Comparison of ENCODE assay signal across 1 cellular context in genomic region chr2:230864605-230865323, GRCh38.
TF ChIP-seq lines count a peak whose summit lies in the region.

TSS of gene ITM2C (plus strand) at chr2:230864942. CDS start at chr2:230865026, 84 bp downstream.

TF ChIP-seq in HepG2, 621 proteins besides CTCF, POLR2A, EP300 and RAD21 (continued from another document and continues in another):
- TF ChIP-seq, protein P1, sequence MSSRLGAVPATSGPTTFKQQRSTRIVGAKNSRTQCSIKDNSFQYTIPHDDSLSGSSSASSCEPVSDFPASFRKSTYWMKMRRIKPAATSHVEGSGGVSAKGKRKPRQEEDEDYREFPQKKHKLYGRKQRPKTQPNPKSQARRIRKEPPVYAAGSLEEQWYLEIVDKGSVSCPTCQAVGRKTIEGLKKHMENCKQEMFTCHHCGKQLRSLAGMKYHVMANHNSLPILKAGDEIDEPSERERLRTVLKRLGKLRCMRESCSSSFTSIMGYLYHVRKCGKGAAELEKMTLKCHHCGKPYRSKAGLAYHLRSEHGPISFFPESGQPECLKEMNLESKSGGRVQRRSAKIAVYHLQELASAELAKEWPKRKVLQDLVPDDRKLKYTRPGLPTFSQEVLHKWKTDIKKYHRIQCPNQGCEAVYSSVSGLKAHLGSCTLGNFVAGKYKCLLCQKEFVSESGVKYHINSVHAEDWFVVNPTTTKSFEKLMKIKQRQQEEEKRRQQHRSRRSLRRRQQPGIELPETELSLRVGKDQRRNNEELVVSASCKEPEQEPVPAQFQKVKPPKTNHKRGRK (CRISPR knock-in tag; IDR thresholded peaks at IDR 0.05), result no peak
- no peak for TF ChIP-seq RNF2 (conservative IDR thresholded peaks at IDR 0.05; ENCODE audit: low read depth)
- peak; percentile 96 for TF ChIP-seq ASH2L (IDR thresholded peaks at IDR 0.05; ENCODE audit: insufficient read length, low read depth, low read length)
- peak; percentile 87 for TF ChIP-seq HDAC1 (CRISPR knock-in tag; IDR thresholded peaks at IDR 0.05)
- TF ChIP-seq ONECUT2 (CRISPR knock-in tag; IDR thresholded peaks at IDR 0.05), result no peak
- TF ChIP-seq, protein P2, sequence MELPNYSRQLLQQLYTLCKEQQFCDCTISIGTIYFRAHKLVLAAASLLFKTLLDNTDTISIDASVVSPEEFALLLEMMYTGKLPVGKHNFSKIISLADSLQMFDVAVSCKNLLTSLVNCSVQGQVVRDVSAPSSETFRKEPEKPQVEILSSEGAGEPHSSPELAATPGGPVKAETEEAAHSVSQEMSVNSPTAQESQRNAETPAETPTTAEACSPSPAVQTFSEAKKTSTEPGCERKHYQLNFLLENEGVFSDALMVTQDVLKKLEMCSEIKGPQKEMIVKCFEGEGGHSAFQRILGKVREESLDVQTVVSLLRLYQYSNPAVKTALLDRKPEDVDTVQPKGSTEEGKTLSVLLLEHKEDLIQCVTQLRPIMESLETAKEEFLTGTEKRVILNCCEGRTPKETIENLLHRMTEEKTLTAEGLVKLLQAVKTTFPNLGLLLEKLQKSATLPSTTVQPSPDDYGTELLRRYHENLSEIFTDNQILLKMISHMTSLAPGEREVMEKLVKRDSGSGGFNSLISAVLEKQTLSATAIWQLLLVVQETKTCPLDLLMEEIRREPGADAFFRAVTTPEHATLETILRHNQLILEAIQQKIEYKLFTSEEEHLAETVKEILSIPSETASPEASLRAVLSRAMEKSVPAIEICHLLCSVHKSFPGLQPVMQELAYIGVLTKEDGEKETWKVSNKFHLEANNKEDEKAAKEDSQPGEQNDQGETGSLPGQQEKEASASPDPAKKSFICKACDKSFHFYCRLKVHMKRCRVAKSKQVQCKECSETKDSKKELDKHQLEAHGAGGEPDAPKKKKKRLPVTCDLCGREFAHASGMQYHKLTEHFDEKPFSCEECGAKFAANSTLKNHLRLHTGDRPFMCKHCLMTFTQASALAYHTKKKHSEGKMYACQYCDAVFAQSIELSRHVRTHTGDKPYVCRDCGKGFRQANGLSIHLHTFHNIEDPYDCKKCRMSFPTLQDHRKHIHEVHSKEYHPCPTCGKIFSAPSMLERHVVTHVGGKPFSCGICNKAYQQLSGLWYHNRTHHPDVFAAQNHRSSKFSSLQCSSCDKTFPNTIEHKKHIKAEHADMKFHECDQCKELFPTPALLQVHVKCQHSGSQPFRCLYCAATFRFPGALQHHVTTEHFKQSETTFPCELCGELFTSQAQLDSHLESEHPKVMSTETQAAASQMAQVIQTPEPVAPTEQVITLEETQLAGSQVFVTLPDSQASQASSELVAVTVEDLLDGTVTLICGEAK (IDR thresholded peaks at IDR 0.05), result no peak
- TF ChIP-seq, protein P2 (CRISPR knock-in tag; IDR thresholded peaks at IDR 0.05), result peak; percentile 58
- TF ChIP-seq, protein P3, sequence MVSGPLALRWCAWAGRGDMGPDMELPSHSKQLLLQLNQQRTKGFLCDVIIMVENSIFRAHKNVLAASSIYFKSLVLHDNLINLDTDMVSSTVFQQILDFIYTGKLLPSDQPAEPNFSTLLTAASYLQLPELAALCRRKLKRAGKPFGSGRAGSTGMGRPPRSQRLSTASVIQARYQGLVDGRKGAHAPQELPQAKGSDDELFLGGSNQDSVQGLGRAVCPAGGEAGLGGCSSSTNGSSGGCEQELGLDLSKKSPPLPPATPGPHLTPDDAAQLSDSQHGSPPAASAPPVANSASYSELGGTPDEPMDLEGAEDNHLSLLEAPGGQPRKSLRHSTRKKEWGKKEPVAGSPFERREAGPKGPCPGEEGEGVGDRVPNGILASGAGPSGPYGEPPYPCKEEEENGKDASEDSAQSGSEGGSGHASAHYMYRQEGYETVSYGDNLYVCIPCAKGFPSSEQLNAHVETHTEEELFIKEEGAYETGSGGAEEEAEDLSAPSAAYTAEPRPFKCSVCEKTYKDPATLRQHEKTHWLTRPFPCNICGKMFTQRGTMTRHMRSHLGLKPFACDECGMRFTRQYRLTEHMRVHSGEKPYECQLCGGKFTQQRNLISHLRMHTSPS (CRISPR knock-in tag; IDR thresholded peaks at IDR 0.05; ENCODE audit: low read depth), result no peak
- TF ChIP-seq GLI4 (CRISPR knock-in tag; IDR thresholded peaks at IDR 0.05; ENCODE audit: borderline replicate concordance), result peak; percentile 81; the same call in 1 of the 2 replicates
- TF ChIP-seq CENPT (CRISPR knock-in tag; IDR thresholded peaks at IDR 0.05; ENCODE audit: low read depth), result no peak
- no peak for TF ChIP-seq TFAP4 (IDR thresholded peaks at IDR 0.05; ENCODE audit: borderline replicate concordance, low read depth)
- no peak for TF ChIP-seq HNRNPL (IDR thresholded peaks at IDR 0.05; ENCODE audit: low read depth, low read length)
- TF ChIP-seq ZNF773 (CRISPR knock-in tag; IDR thresholded peaks at IDR 0.05; ENCODE audit: borderline replicate concordance), result no peak
- no peak for TF ChIP-seq ZBTB42 (CRISPR knock-in tag; IDR thresholded peaks at IDR 0.05)
- TF ChIP-seq U2AF1 (optimal IDR thresholded peaks at IDR 0.05; ENCODE audit: low read depth, low read length), result no peak
- TF ChIP-seq, protein P4, sequence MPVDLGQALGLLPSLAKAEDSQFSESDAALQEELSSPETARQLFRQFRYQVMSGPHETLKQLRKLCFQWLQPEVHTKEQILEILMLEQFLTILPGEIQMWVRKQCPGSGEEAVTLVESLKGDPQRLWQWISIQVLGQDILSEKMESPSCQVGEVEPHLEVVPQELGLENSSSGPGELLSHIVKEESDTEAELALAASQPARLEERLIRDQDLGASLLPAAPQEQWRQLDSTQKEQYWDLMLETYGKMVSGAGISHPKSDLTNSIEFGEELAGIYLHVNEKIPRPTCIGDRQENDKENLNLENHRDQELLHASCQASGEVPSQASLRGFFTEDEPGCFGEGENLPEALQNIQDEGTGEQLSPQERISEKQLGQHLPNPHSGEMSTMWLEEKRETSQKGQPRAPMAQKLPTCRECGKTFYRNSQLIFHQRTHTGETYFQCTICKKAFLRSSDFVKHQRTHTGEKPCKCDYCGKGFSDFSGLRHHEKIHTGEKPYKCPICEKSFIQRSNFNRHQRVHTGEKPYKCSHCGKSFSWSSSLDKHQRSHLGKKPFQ (CRISPR knock-in tag; IDR thresholded peaks at IDR 0.05; ENCODE audit: insufficient replicate concordance), result no peak
- TF ChIP-seq ZNF567 (CRISPR knock-in tag; IDR thresholded peaks at IDR 0.05; ENCODE audit: borderline replicate concordance), result 0 out of 2 replicates have a peak, but pooled peaks have one; percentile 61
- no peak for TF ChIP-seq NFYB (CRISPR knock-in tag; IDR thresholded peaks at IDR 0.05)
- TF ChIP-seq NAIF1 (CRISPR knock-in tag; IDR thresholded peaks at IDR 0.05; ENCODE audit: borderline replicate concordance), result no peak
- TF ChIP-seq ZNF501 (CRISPR knock-in tag; IDR thresholded peaks at IDR 0.05), result no peak; the same call in 1 of the 2 replicates
- no peak for TF ChIP-seq SRF (IDR thresholded peaks at IDR 0.05; ENCODE audit: low read depth, low read length)
- TF ChIP-seq ZNF547 (CRISPR knock-in tag; IDR thresholded peaks at IDR 0.05), result peak; percentile 55; the same call in 1 of the 2 replicates
- TF ChIP-seq IKZF4 (CRISPR knock-in tag; IDR thresholded peaks at IDR 0.05; ENCODE audit: borderline replicate concordance, low read depth, not compliant biosample characterization), result peak; percentile 81
- no peak for TF ChIP-seq SIX4 (CRISPR knock-in tag; IDR thresholded peaks at IDR 0.05)
- no peak for TF ChIP-seq ZNF468 (CRISPR knock-in tag; IDR thresholded peaks at IDR 0.05)
- TF ChIP-seq, protein P5, sequence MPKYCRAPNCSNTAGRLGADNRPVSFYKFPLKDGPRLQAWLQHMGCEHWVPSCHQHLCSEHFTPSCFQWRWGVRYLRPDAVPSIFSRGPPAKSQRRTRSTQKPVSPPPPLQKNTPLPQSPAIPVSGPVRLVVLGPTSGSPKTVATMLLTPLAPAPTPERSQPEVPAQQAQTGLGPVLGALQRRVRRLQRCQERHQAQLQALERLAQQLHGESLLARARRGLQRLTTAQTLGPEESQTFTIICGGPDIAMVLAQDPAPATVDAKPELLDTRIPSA (CRISPR knock-in tag; IDR thresholded peaks at IDR 0.05; ENCODE audit: borderline replicate concordance), result no peak
- TF ChIP-seq CHD4 (IDR thresholded peaks at IDR 0.05; ENCODE audit: borderline replicate concordance, low read length), result no peak
- TF ChIP-seq MTF1 (CRISPR knock-in tag; IDR thresholded peaks at IDR 0.05), result no peak
- peak; percentile 72; the same call in 1 of the 2 replicates for TF ChIP-seq ZNF709 (CRISPR knock-in tag; IDR thresholded peaks at IDR 0.05)
- TF ChIP-seq ZNF430 (CRISPR knock-in tag; IDR thresholded peaks at IDR 0.05), result peak; percentile 9; the same call in 1 of the 2 replicates
- no peak for TF ChIP-seq MAFF (IDR thresholded peaks at IDR 0.05; ENCODE audit: low read depth, low read length)
- TF ChIP-seq YY1 (IDR thresholded peaks at IDR 0.05; ENCODE audit: insufficient read depth, insufficient replicate concordance, low read depth, low read length), result peak; percentile 52
- no peak for TF ChIP-seq MATR3 (CRISPR knock-in tag; IDR thresholded peaks at IDR 0.05)
- 0 out of 2 replicates have a peak, but pooled peaks have one; percentile 23 for TF ChIP-seq CREB1 (IDR thresholded peaks at IDR 0.05)
- no peak for TF ChIP-seq CREB1 (CRISPR knock-in tag; IDR thresholded peaks at IDR 0.05)
- TF ChIP-seq SP4 (CRISPR knock-in tag; IDR thresholded peaks at IDR 0.05), result peak; percentile 42; the same call in 1 of the 2 replicates
- peak; percentile 71; the same call in 1 of the 2 replicates for TF ChIP-seq ZNF816 (CRISPR knock-in tag; IDR thresholded peaks at IDR 0.05; ENCODE audit: borderline replicate concordance)
- no peak for TF ChIP-seq BRD4 (CRISPR knock-in tag; IDR thresholded peaks at IDR 0.05)
- no peak; the same call in 1 of the 2 replicates for TF ChIP-seq BHLHE40 (IDR thresholded peaks at IDR 0.05; ENCODE audit: low read length)
- TF ChIP-seq THYN1 (CRISPR knock-in tag; IDR thresholded peaks at IDR 0.05; ENCODE audit: borderline replicate concordance, low read depth), result no peak
- TF ChIP-seq ZNF329 (CRISPR knock-in tag; IDR thresholded peaks at IDR 0.05; ENCODE audit: low read depth), result no peak
- TF ChIP-seq, protein P6, sequence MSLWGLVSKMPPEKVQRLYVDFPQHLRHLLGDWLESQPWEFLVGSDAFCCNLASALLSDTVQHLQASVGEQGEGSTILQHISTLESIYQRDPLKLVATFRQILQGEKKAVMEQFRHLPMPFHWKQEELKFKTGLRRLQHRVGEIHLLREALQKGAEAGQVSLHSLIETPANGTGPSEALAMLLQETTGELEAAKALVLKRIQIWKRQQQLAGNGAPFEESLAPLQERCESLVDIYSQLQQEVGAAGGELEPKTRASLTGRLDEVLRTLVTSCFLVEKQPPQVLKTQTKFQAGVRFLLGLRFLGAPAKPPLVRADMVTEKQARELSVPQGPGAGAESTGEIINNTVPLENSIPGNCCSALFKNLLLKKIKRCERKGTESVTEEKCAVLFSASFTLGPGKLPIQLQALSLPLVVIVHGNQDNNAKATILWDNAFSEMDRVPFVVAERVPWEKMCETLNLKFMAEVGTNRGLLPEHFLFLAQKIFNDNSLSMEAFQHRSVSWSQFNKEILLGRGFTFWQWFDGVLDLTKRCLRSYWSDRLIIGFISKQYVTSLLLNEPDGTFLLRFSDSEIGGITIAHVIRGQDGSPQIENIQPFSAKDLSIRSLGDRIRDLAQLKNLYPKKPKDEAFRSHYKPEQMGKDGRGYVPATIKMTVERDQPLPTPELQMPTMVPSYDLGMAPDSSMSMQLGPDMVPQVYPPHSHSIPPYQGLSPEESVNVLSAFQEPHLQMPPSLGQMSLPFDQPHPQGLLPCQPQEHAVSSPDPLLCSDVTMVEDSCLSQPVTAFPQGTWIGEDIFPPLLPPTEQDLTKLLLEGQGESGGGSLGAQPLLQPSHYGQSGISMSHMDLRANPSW (CRISPR knock-in tag; IDR thresholded peaks at IDR 0.05; ENCODE audit: borderline replicate concordance), result no peak
- TF ChIP-seq RBFOX2 (IDR thresholded peaks at IDR 0.05; ENCODE audit: low read depth, low read length), result peak; percentile 85
- TF ChIP-seq, protein P7, sequence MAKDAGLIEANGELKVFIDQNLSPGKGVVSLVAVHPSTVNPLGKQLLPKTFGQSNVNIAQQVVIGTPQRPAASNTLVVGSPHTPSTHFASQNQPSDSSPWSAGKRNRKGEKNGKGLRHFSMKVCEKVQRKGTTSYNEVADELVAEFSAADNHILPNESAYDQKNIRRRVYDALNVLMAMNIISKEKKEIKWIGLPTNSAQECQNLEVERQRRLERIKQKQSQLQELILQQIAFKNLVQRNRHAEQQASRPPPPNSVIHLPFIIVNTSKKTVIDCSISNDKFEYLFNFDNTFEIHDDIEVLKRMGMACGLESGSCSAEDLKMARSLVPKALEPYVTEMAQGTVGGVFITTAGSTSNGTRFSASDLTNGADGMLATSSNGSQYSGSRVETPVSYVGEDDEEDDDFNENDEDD (CRISPR knock-in tag; IDR thresholded peaks at IDR 0.05; ENCODE audit: borderline replicate concordance), result no peak; the same call in 1 of the 2 replicates
- no peak for TF ChIP-seq ZEB1 (IDR thresholded peaks at IDR 0.05; ENCODE audit: insufficient replicate concordance, low read depth)
- TF ChIP-seq FOSL1 (CRISPR knock-in tag; IDR thresholded peaks at IDR 0.05; ENCODE audit: borderline replicate concordance), result no peak
- peak; percentile 53; the same call in 1 of the 2 replicates for TF ChIP-seq ZNF570 (CRISPR knock-in tag; IDR thresholded peaks at IDR 0.05; ENCODE audit: borderline replicate concordance)
- no peak for TF ChIP-seq CEBPB (IDR thresholded peaks at IDR 0.05; ENCODE audit: borderline replicate concordance, low read depth, low read length)
